Comparison of ENCODE assay signal across 9 cellular contexts in the genomic region with DNA sequence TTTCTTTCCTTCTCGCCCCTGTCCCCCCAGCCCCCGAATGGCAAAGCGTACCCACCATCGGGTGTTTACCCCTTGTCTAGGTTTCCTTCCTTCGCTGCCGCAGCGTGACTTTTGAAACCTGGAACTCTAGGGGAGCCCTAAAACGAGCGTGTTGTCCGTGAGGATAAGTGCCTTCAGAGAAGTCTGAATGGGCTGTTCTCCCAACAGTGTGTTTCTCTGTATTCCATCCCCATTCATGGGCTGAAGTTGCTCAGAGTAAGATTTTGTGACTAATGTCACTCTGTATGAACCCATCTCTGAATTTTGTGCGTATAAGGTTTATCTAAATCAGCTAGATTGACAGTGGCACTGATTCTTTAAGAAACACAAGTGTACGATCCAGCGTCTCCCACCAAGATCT. TPM values are rescaled to one million over a fixed set of nuclear protein-coding genes. Genes with fewer than 3 reads are reported as not detected.
DNase-seq lines count a peak whose midpoint lies in the region; ATAC-seq, FAIRE-seq and TF ChIP-seq lines count a peak whose summit lies in the region.
"Had no signal": no experiment of that assay in that cellular context is flagged by ENCODE, and none has a peak within 500 bp of the region (broad histone marks: within the 10 kb centered on the region; RNA-seq: fewer than 3 reads in every experiment).

No MANE protein-coding gene starts in this region.

- no peaks in the 10 kb centered on the region for H3K9me1 ChIP-seq in endothelial cell of umbilical vein (replicated peaks; ENCODE audit: control insufficient read depth, extremely low read depth, insufficient read depth, low read length)

- H3K36me3 ChIP-seq in BE2C (no peaks in the 10 kb centered on the region), endothelial cell of umbilical vein (ENCODE audit: control insufficient read depth in 2 of 2, extremely low read depth in 1 of 2, insufficient read depth in 2 of 2, low read length in 2 of 2) (no peaks in the 10 kb centered on the region), neural cell (ENCODE audit: insufficient read depth, low read length) (no peaks in the 10 kb centered on the region)

- TF ChIP-seq EP300 in neural cell (conservative IDR thresholded peaks at IDR 0.05; ENCODE audit: poor library complexity, severe bottlenecking): no peak

- intact Hi-C loops in endothelial cell of umbilical vein (cut with micrococcal nuclease): no loop called here

- peak overlapping the region; percentile 55 for H3K4me3 ChIP-seq in BE2C (ENCODE audit: low read depth, low read length)
- H3K4me3 ChIP-seq in endothelial cell of umbilical vein (replicated peaks in 1 of 3; ENCODE audit: insufficient read depth in 1 of 3, low read depth in 1 of 3, low read length in 3 of 3): peak overlapping the region; percentile 37 to 77 (median 47)
- H3K4me3 ChIP-seq in neural cell (ENCODE audit: low read length): peak overlapping the region; percentile 82

- DNase-seq in BE2C (no peak), NCI-H345 treated with DMSO at 0.1 percent for 48 hours (lab: John Stamatoyannopoulos, UW; ENCODE audit: unreplicated experiment) (peak; percentile 31), endothelial cell of umbilical vein (ENCODE audit: low read depth, low spot score) (peak; percentile 4), NCI-H774 (lab: John Stamatoyannopoulos, UW) (no peak), NCI-H187 (lab: John Stamatoyannopoulos, UW) (no peak)

- no peak for TF ChIP-seq POLR2A in endothelial cell of umbilical vein (IDR thresholded peaks at IDR 0.05; ENCODE audit: low read depth, low read length)

- H3K27ac ChIP-seq in endothelial cell of umbilical vein (ENCODE audit: insufficient read depth, low read depth, low read length): no peak overlapping the region
- no peak overlapping the region for H3K27ac ChIP-seq in neural cell (ENCODE audit: low read length)

- dilution Hi-C loops in endothelial cell of umbilical vein (cut with MboI; ENCODE audit: extremely low pct_ligation_motif_present, low sequenced_read_pairs): no loop called here

- TF ChIP-seq RAD21 in neural cell (conservative IDR thresholded peaks at IDR 0.05): no peak

- H2AFZ ChIP-seq in endothelial cell of umbilical vein (ENCODE audit: low read depth, low read length): peak overlapping the region; percentile 87
- H2AFZ ChIP-seq in neural cell (ENCODE audit: low read depth, low read length): peak overlapping the region; percentile 32

- H4K20me1 ChIP-seq in endothelial cell of umbilical vein (replicated peaks; ENCODE audit: control insufficient read depth, extremely low read depth, insufficient read depth, low read length) (no peaks in the 10 kb centered on the region), neural cell (ENCODE audit: insufficient read depth) (no peaks in the 10 kb centered on the region)

- H3K9ac ChIP-seq in endothelial cell of umbilical vein (replicated peaks; ENCODE audit: extremely low read depth, insufficient read depth, low read length) (no peak overlapping the region), neural cell (ENCODE audit: low read length) (peak overlapping the region; percentile 55)

- H3K27me3 ChIP-seq in BE2C: peaks cover 14% of the 10 kb centered on the region
- H3K27me3 ChIP-seq in endothelial cell of umbilical vein (ENCODE audit: control insufficient read depth in 2 of 2, insufficient read depth in 2 of 2, low read length in 2 of 2): peaks cover 0 to 5% of the 10 kb centered on the region in 2 experiments
- H3K27me3 ChIP-seq in neural cell (ENCODE audit: insufficient read depth, low read depth, low read length): no peaks in the 10 kb centered on the region

- ATAC-seq in GM18861 (IDR thresholded peaks at IDR 0.05; ENCODE audit: unreplicated experiment) (no peak), esophagus mucosa (no peak)

- POLR2A ChIA-PET in endothelial cell of umbilical vein (lab: Charles Lee): no interaction called here

- H3K79me2 ChIP-seq in endothelial cell of umbilical vein (ENCODE audit: control insufficient read depth, insufficient read depth, low read length): no peaks in the 10 kb centered on the region
- H3K79me2 ChIP-seq in neural cell (replicated peaks; ENCODE audit: insufficient read depth, low read length): no peaks in the 10 kb centered on the region

- no peaks in the 10 kb centered on the region for H3K4me1 ChIP-seq in BE2C
- H3K4me1 ChIP-seq in endothelial cell of umbilical vein (ENCODE audit: control insufficient read depth, extremely low read depth, insufficient read depth, low read length): peaks cover 3% of the 10 kb centered on the region

- H3F3A ChIP-seq in neural cell (ENCODE audit: insufficient read depth, low read length, poor library complexity, severe bottlenecking): no peaks in the 10 kb centered on the region

- H3K4me2 ChIP-seq in endothelial cell of umbilical vein (ENCODE audit: insufficient read depth, low read length) (peak overlapping the region; percentile 71), neural cell (ENCODE audit: low read length) (peak overlapping the region; percentile 20)

- H3K9me3 ChIP-seq in BE2C (no peaks in the 10 kb centered on the region), endothelial cell of umbilical vein (replicated peaks; ENCODE audit: control insufficient read depth, insufficient read depth, low read length) (no peaks in the 10 kb centered on the region), neural cell (ENCODE audit: low read length) (peaks cover 7% of the 10 kb centered on the region)

- no peak for FAIRE-seq in endothelial cell of umbilical vein (lab: Jason Lieb, UNC)

- no peak for TF ChIP-seq CTCF in BE2C (IDR thresholded peaks at IDR 0.05; ENCODE audit: low read depth, low read length)
- TF ChIP-seq CTCF in endothelial cell of umbilical vein (IDR thresholded peaks at IDR 0.05; ENCODE audit: extremely low read depth in 1 of 2, insufficient read depth in 1 of 2, low read depth in 1 of 2, low read length in 2 of 2): no peak
- no peak for TF ChIP-seq CTCF in neural cell (IDR thresholded peaks at IDR 0.05; ENCODE audit: poor library complexity, severe bottlenecking)

- no peaks in the 10 kb centered on the region for H3K9me2 ChIP-seq in neural cell (ENCODE audit: insufficient read depth, low read length)

- CTCF ChIA-PET in endothelial cell of umbilical vein (lab: Charles Lee): no interaction called here

- no TSS peak for BruUV-seq in endothelial cell of umbilical vein (replicated peaks; lab: Mats Ljungman, UMichigan)

TF ChIP-seq in endothelial cell of umbilical vein, 7 proteins besides CTCF, POLR2A, EP300 and RAD21:
- TF ChIP-seq MYC (IDR thresholded peaks at IDR 0.05; ENCODE audit: low read depth, low read length) (no peak), FOS (IDR thresholded peaks at IDR 0.05; ENCODE audit: borderline replicate concordance, insufficient read depth, low read length) (no peak), POLR2AphosphoS5 (IDR thresholded peaks at IDR 0.05; ENCODE audit: insufficient read depth, low read depth, low read length) (no peak), JUN (IDR thresholded peaks at IDR 0.05; ENCODE audit: borderline replicate concordance, insufficient read depth, insufficient read length, low read depth) (no peak), GATA2 (IDR thresholded peaks at IDR 0.05; ENCODE audit: insufficient read depth, insufficient read length, low read depth, low read length) (no peak), EZH2 (IDR thresholded peaks at IDR 0.05; ENCODE audit: borderline replicate concordance, low read depth, low read length, severe bottlenecking) (no peak)
- TF ChIP-seq, protein P1, sequence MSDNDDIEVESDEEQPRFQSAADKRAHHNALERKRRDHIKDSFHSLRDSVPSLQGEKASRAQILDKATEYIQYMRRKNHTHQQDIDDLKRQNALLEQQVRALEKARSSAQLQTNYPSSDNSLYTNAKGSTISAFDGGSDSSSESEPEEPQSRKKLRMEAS (IDR thresholded peaks at IDR 0.05; ENCODE audit: insufficient read depth, insufficient read length): no peak

TF ChIP-seq in neural cell, 6 proteins besides CTCF, POLR2A, EP300 and RAD21 (continues in another document):
- no peak for TF ChIP-seq SMC3 (conservative IDR thresholded peaks at IDR 0.05; ENCODE audit: poor library complexity)
- TF ChIP-seq MXI1 (conservative IDR thresholded peaks at IDR 0.05; ENCODE audit: poor library complexity, severe bottlenecking): no peak

RNA-seq across cellular contexts. Expression of a gene that starts 0.9 kb away (rescaled TPM):
- 2.4 TPM for polyA plus RNA-seq in BE2C (2012; ENCODE audit: insufficient read depth, insufficient read length, low read depth)
- 0.73 and 0.97 TPM in 2 replicates for total RNA-seq in endothelial cell of umbilical vein
- 0.11 and 0.46 TPM in 2 replicates for polyA plus RNA-seq in endothelial cell of umbilical vein
- polyA plus RNA-seq in endothelial cell of umbilical vein (2011; cell fraction: cytosol; rRNA removed): 0.06 and 0.18 TPM in 2 replicates
- 0.46 and 0.64 TPM in 2 replicates for polyA plus RNA-seq in endothelial cell of umbilical vein (2011; cell fraction: nucleus; rRNA removed)
- polyA plus RNA-seq in endothelial cell of umbilical vein (2012): 0.11 TPM in 1 of 2 replicates, not detected in the other
- polyA minus RNA-seq in endothelial cell of umbilical vein: 0.32 and 1.1 TPM in 2 replicates
- polyA minus RNA-seq in endothelial cell of umbilical vein (2011; cell fraction: cytosol; rRNA and poly(A)+ RNA removed): 2.5 TPM
- polyA minus RNA-seq in endothelial cell of umbilical vein (2011; cell fraction: nucleus; rRNA and poly(A)+ RNA removed): 2.3 and 2.9 TPM in 2 replicates
- 20.5 and 23.2 TPM in 2 replicates for polyA plus RNA-seq in neural cell
- polyA minus RNA-seq in neural cell: 76.9 and 126 TPM in 2 replicates
- total RNA-seq in esophagus mucosa: 2.2 TPM

RNA-seq across cellular contexts. Expression of a gene that starts 5.9 kb away (rescaled TPM):
- polyA plus RNA-seq in BE2C (2012; ENCODE audit: insufficient read depth, insufficient read length, low read depth): not detected
- total RNA-seq in endothelial cell of umbilical vein (not detected in 2 replicates), esophagus mucosa (not detected)
- polyA plus RNA-seq in endothelial cell of umbilical vein (not detected in 2 replicates), neural cell (not detected in 2 replicates)
- not detected in 2 replicates for polyA plus RNA-seq in endothelial cell of umbilical vein (2011; cell fraction: cytosol; rRNA removed)
- polyA plus RNA-seq in endothelial cell of umbilical vein (2011; cell fraction: nucleus; rRNA removed): not detected in 2 replicates
- polyA plus RNA-seq in endothelial cell of umbilical vein (2012): not detected in 2 replicates
- polyA minus RNA-seq in endothelial cell of umbilical vein (not detected in 2 replicates), neural cell (0.46 TPM in 1 of 2 replicates, not detected in the other)
- polyA minus RNA-seq in endothelial cell of umbilical vein (2011; cell fraction: cytosol; rRNA and poly(A)+ RNA removed): not detected
- polyA minus RNA-seq in endothelial cell of umbilical vein (2011; cell fraction: nucleus; rRNA and poly(A)+ RNA removed): not detected in 2 replicates
- total RNA-seq: dermis microvascular lymphatic vessel endothelial cell had no signal

Comparison
In these comparisons a context has a peak if more than half of its experiments do, and no peak if none do; other contexts are left out.
1. DNase-seq: peak in NCI-H345 treated with DMSO at 0.1 percent for 48 hours (single experiment) and endothelial cell of umbilical vein (single experiment); none in BE2C (single experiment), NCI-H774 (single experiment) and NCI-H187 (0 of 2).
2. Peak in every context shown above with its lines, with median percentiles within 50 percentile points of each other: H3K4me3 ChIP-seq.